Comparison of ENCODE assay signal across 6 cellular contexts in the genomic region with DNA sequence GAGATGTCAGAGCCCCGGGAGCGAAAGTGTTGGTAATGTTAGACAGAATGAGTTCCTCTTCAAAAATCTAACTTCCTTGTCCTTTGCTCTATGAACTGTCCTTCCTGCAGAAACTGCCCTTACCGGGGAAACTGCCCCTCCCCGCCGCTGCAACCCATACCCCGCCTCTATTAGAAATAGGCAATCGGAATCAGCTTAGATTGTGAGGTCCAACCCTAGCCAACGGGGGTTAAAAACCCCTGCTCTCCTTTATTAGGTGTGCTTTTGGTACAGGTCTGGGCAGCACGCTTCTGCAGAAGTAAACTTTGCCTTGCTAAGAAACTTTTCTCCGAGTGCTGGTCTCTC. TPM values are rescaled to one million over a fixed set of nuclear protein-coding genes. Genes with fewer than 3 reads are reported as not detected.
DNase-seq lines count a peak whose midpoint lies in the region; ATAC-seq and TF ChIP-seq lines count a peak whose summit lies in the region.

No MANE protein-coding gene starts in this region.

- 13 to 17% (median 15%) methylated on average over 10 of the region's 10 CpGs for WGBS in heart left ventricle, 4 donors
- 8 to 10% methylated on average over 10 of the region's 10 CpGs for WGBS in upper lobe of left lung, 2 donors

- ATAC-seq in GM21447 (IDR thresholded peaks at IDR 0.05; ENCODE audit: unreplicated experiment): peak; percentile 8
- ATAC-seq in Panc1: peak; percentile 10
- ATAC-seq in heart left ventricle: peak; percentile 11 to 21 (median 14)
- peak in 1 of 2 donors; percentile 58 for ATAC-seq in upper lobe of left lung (ENCODE audit: low FRiP score in 2 of 2)

- TF ChIP-seq POLR2A in heart left ventricle (IDR thresholded peaks at IDR 0.05): no peak
- TF ChIP-seq POLR2A in upper lobe of left lung (IDR thresholded peaks at IDR 0.05): no peak

- no peak for TF ChIP-seq CTCF in Panc1 (IDR thresholded peaks at IDR 0.05)
- no peak for TF ChIP-seq CTCF in heart left ventricle (IDR thresholded peaks at IDR 0.05)
- no peak for TF ChIP-seq CTCF in upper lobe of left lung (IDR thresholded peaks at IDR 0.05)

- H3K9me3 ChIP-seq in Panc1 (ENCODE audit: control insufficient read depth, insufficient read depth, low read depth, low read length) (no peaks in the 10 kb centered on the region), heart left ventricle (no peaks in the 10 kb centered on the region), upper lobe of left lung (no peaks in the 10 kb centered on the region)

- H3K27me3 ChIP-seq in Panc1 (ENCODE audit: control insufficient read depth, insufficient read depth, low read length) (no peaks in the 10 kb centered on the region), heart left ventricle (no peaks in the 10 kb centered on the region), upper lobe of left lung (no peaks in the 10 kb centered on the region)

- no peak for TF ChIP-seq EP300 in upper lobe of left lung (IDR thresholded peaks at IDR 0.05)

- H3K4me3 ChIP-seq in Panc1 (ENCODE audit: low read depth in 2 of 2, low read length in 2 of 2) (peak overlapping the region; percentile 60 to 77), heart left ventricle (peak overlapping the region; percentile 2 to 68 (median 50)), upper lobe of left lung (peak overlapping the region; percentile 12 to 57 (median 50))

- CTCF ChIA-PET in Panc1 (lab: Charles Lee): interaction anchor here (0.6 to 1.5 kb wide), 7 partner anchors 8 to 41 kb away, joined by 3 to 7 read pairs (median 4); a partner anchor contains a TSS

- intact Hi-C loops in Panc1 (cut with micrococcal nuclease; ENCODE audit: unreplicated experiment): no loop called here
- intact Hi-C loops in heart left ventricle (cut with DNase I): loop anchor here in 5 of 10 donors (1.0 to 10.0 kb wide), 5 partner anchors 11 to 366 kb away; no protein-coding TSS in a partner anchor

- H3K4me1 ChIP-seq in Panc1 (ENCODE audit: control insufficient read depth, insufficient read depth, low read length) (peaks cover 17% of the 10 kb centered on the region), heart left ventricle (peaks cover 0 to 47% (median 11%) of the 10 kb centered on the region in 12 donors), upper lobe of left lung (peaks cover 24 to 45% (median 37%) of the 10 kb centered on the region in 4 donors)

- DNase-seq in Panc1 (ENCODE audit: low read depth, low spot score) (no peak), heart left ventricle (no peak), upper lobe of left lung (peak in 1 of 2 donors; percentile 39), retina (no peak), T-helper 9 cell (no peak)

- H3K36me3 ChIP-seq in Panc1 (ENCODE audit: control insufficient read depth, insufficient read depth, low read length) (peaks cover 9% of the 10 kb centered on the region; the same call in 1 of the 2 replicates), heart left ventricle (peaks cover 0 to 29% (median 26%) of the 10 kb centered on the region in 9 donors), upper lobe of left lung (peaks cover 6 to 27% (median 22%) of the 10 kb centered on the region in 4 donors)

- BruUV-seq in Panc1 (replicated peaks; lab: Mats Ljungman, UMichigan): no TSS peak

- in situ Hi-C loops in Panc1 (cut with HindIII; ENCODE audit: low pct_unique_long_range_greater_than_20kb, low sequenced_read_pairs): no loop called here

- H3K27ac ChIP-seq in Panc1 (ENCODE audit: low read length): peak overlapping the region; percentile 94
- peak overlapping the region; percentile 87 to 99 (median 90) for H3K27ac ChIP-seq in heart left ventricle
- H3K27ac ChIP-seq in upper lobe of left lung: peak overlapping the region; percentile 91 to 96 (median 92)

- POLR2A ChIA-PET in Panc1 (lab: Charles Lee): interaction anchor here (0.6 to 1.0 kb wide), 3 partner anchors 9 to 49 kb away, joined by 3 to 8 read pairs (median 5); a partner anchor contains a TSS

RNA-seq across cellular contexts. Expression of a gene that starts 11.5 kb away (rescaled TPM):
- total RNA-seq in Panc1 (2021; ENCODE audit: unreplicated experiment): 1,158 TPM
- polyA plus RNA-seq in Panc1 (2012; ENCODE audit: insufficient read length): 2,031 TPM
- 1,000 to 10,000 TPM in 1 of 9 donors, 100 to 1,000 TPM in 8; 272 to 1,054 (median 860) TPM for total RNA-seq in heart left ventricle
- 1,000 to 10,000 TPM in 1 of 2 donors, 100 to 1,000 TPM in 1; 956 to 1,083 TPM for polyA plus RNA-seq in heart left ventricle
- total RNA-seq in upper lobe of left lung: 100 to 1,000 TPM; 144 to 746 (median 340) TPM

RNA-seq across cellular contexts. Expression of a gene that starts 13.1 kb away (rescaled TPM):
- total RNA-seq in Panc1 (2021; ENCODE audit: unreplicated experiment) (496 TPM), heart left ventricle (100 to 1,000 TPM in 6 of 9 donors, 10 to 100 TPM in 3; 89.8 to 146 (median 111) TPM), upper lobe of left lung (100 to 1,000 TPM in 4 of 6 donors, 10 to 100 TPM in 2; 31.4 to 151 (median 109) TPM)
- 864 TPM for polyA plus RNA-seq in Panc1 (2012; ENCODE audit: insufficient read length)
- 100 to 1,000 TPM; 109 to 171 TPM for polyA plus RNA-seq in heart left ventricle

RNA-seq across cellular contexts. Expression of a gene that starts 13.7 kb away (rescaled TPM):
- total RNA-seq in Panc1 (2021; ENCODE audit: unreplicated experiment) (174 TPM), heart left ventricle (100 to 1,000 TPM in 5 of 9 donors, 10 to 100 TPM in 4; 80.4 to 153 (median 107) TPM), upper lobe of left lung (10 to 100 TPM; 36.2 to 81.7 (median 53.7) TPM)
- polyA plus RNA-seq in Panc1 (2012; ENCODE audit: insufficient read length): 449 TPM
- polyA plus RNA-seq in heart left ventricle: 100 to 1,000 TPM in 1 of 2 donors, 10 to 100 TPM in 1; 93.1 to 180 TPM

RNA-seq across cellular contexts. Expression of a gene that starts 17.4 kb away (rescaled TPM):
- total RNA-seq in Panc1 (2021; ENCODE audit: unreplicated experiment) (0.44 TPM), heart left ventricle (not detected), upper lobe of left lung (not detected)
- 1.1 TPM for polyA plus RNA-seq in Panc1 (2012; ENCODE audit: insufficient read length)
- not detected for polyA plus RNA-seq in heart left ventricle

RNA-seq across cellular contexts. Expression of a gene that starts 23.9 kb away (rescaled TPM):
- total RNA-seq in Panc1 (2021; ENCODE audit: unreplicated experiment) (0.33 TPM), heart left ventricle (1,000 to 10,000 TPM in 7 of 9 donors, 100 to 1,000 TPM in 2; 414 to 2,982 (median 2,187) TPM), upper lobe of left lung (10 to 100 TPM in 5 of 6 donors, not detected in 1; 12.4 to 95.1 (median 24.0) TPM)
- not detected for polyA plus RNA-seq in Panc1 (2012; ENCODE audit: insufficient read length)
- 1,000 to 10,000 TPM in 1 of 2 donors, 100 to 1,000 TPM in 1; 470 to 2,188 TPM for polyA plus RNA-seq in heart left ventricle
